Comparison of ENCODE assay signal across 21 cellular contexts in genomic region chr7:30263090-30263710, GRCh38.
"Had no signal": no experiment of that assay in that cellular context is flagged by ENCODE, and none has a peak within 500 bp of the region (broad histone marks: within the 10 kb centered on the region; RNA-seq: fewer than 3 reads in every experiment).

No MANE protein-coding gene starts in this region.

- ATAC-seq: activated CD8-positive, alpha-beta T cell treated with anti-CD3 and anti-CD28 coated beads for 36 hours; naive thymus-derived CD4-positive, alpha-beta T cell; right cardiac atrium; stimulated activated naive CD8-positive, alpha-beta T cell treated with anti-CD3 and anti-CD28 coated beads, Interleukin-15, Interleukin-2, amounts not matched to agents 100 U/mL and 50 U/mL, for 24 hours had no signal

- H3K4me1 ChIP-seq: prostate gland had no signal

- H3K9me3 ChIP-seq: prostate gland, transverse colon had no signal

- H3K27me3 ChIP-seq: transverse colon had no signal

- H3K36me3 ChIP-seq: prostate gland, transverse colon had no signal

- H3K4me3 ChIP-seq: coronary artery, lung, prostate gland, transverse colon had no signal

- H3K9me3 Mint-ChIP-seq: activated CD8-positive, alpha-beta T cell treated with anti-CD3 and anti-CD28 coated beads for 36 hours; brain; immature natural killer cell; naive thymus-derived CD4-positive, alpha-beta T cell; T-helper 1 cell treated with Interleukin-12 subunit alpha and Interleukin-12 subunit beta and Interleukin-4 antibody, amounts not matched to agents 30 μg/mL and 1 μg/mL, for 36 hours had no signal

- H3K27ac ChIP-seq: coronary artery, prostate gland, transverse colon had no signal

- H3K4me3 Mint-ChIP-seq: activated CD8-positive, alpha-beta T cell treated with anti-CD3 and anti-CD28 coated beads for 36 hours; activated naive CD8-positive, alpha-beta T cell; brain; immature natural killer cell; naive thymus-derived CD4-positive, alpha-beta T cell; T-helper 1 cell treated with Interleukin-12 subunit alpha and Interleukin-12 subunit beta and Interleukin-4 antibody, amounts not matched to agents 30 μg/mL and 1 μg/mL, for 36 hours had no signal

- DNase-seq: activated CD4-positive, alpha-beta T cell treated with anti-CD3 and anti-CD28 coated beads for 4 hours; activated CD8-positive, alpha-beta T cell treated with anti-CD3 and anti-CD28 coated beads for 36 hours; activated effector memory CD4-positive, alpha-beta T cell treated with anti-CD3 and anti-CD28 coated beads, Interleukin-2, amount 50 U/mL, for 16 hours; activated T-cell treated with anti-CD3 and anti-CD28 coated beads, Interleukin-2, amount 50 U/mL, for 48 hours; amygdala; central memory CD4-positive, alpha-beta T cell; foreskin fibroblast; glutamatergic neuron; immature natural killer cell; midbrain; naive thymus-derived CD4-positive, alpha-beta T cell; nucleus accumbens; right cardiac atrium; stimulated activated naive CD8-positive, alpha-beta T cell treated with anti-CD3 and anti-CD28 coated beads, Interleukin-15, Interleukin-2, amounts not matched to agents 100 U/mL and 50 U/mL, for 24 hours; transverse colon had no signal

- H3K4me1 Mint-ChIP-seq: brain; immature natural killer cell; naive thymus-derived CD4-positive, alpha-beta T cell had no signal

- H3K36me3 Mint-ChIP-seq: brain had no signal

- H3K27ac Mint-ChIP-seq: activated CD8-positive, alpha-beta T cell treated with anti-CD3 and anti-CD28 coated beads for 36 hours; activated naive CD8-positive, alpha-beta T cell; brain; immature natural killer cell; naive thymus-derived CD4-positive, alpha-beta T cell; T-helper 1 cell treated with Interleukin-12 subunit alpha and Interleukin-12 subunit beta and Interleukin-4 antibody, amounts not matched to agents 30 μg/mL and 1 μg/mL, for 36 hours had no signal
